In genomic region chr7:70829221-70830059, GRCh38 we compare ENCODE assay signal across 1 cellular context.
TF ChIP-seq lines count a peak whose summit lies in the region.

No MANE protein-coding gene starts in this region.

TF ChIP-seq in GM23338, 12 proteins besides CTCF, POLR2A, EP300 and RAD21 (continued from another document):
- no peak for TF ChIP-seq ETS1 (IDR thresholded peaks at IDR 0.05)
